18 cellular contexts compared by ENCODE assay signal in genomic region chr22:41600976-41601375, GRCh38. TPM values are rescaled to one million over a fixed set of nuclear protein-coding genes. Genes with fewer than 3 reads are reported as not detected.
A peak's percentile ranks its signal among the peaks of the same experiment; 100 is the strongest.
DNase-seq lines count a peak whose midpoint lies in the region; ATAC-seq, FAIRE-seq and TF ChIP-seq lines count a peak whose summit lies in the region.
"Had no signal": no experiment of that assay in that cellular context is flagged by ENCODE, and none has a peak within 500 bp of the region (broad histone marks: within the 10 kb centered on the region; RNA-seq: fewer than 3 reads in every experiment).

No MANE protein-coding gene starts in this region.

- H3K9me3 ChIP-seq in esophagus (ENCODE audit: control insufficient read depth in 2 of 2, insufficient read depth in 1 of 2, low read depth in 1 of 2, low read length in 1 of 2) = no peaks in the 10 kb centered on the region
- no peaks in the 10 kb centered on the region for H3K9me3 ChIP-seq in osteoblast (ENCODE audit: low read depth, low read length)
- H3K9me3 ChIP-seq: BLaER1 treated with 17β-estradiol and CSF1 and Interleukin-3, amounts not matched to agents 10 nM and 100 nM had no signal

- intact Hi-C loops in natural killer cell (cut with micrococcal nuclease) = no loop called here

- FAIRE-seq in HTR-8/SVneo (lab: Jason Lieb, UNC) = no peak
- FAIRE-seq: GM18507, H54 had no signal

- no peaks in the 10 kb centered on the region for H3K79me2 ChIP-seq in osteoblast (ENCODE audit: insufficient read depth, low read length)

- H3K4me1 ChIP-seq in esophagus (ENCODE audit: control insufficient read depth in 2 of 2, insufficient read depth in 2 of 2, low read length in 1 of 2) (peaks cover 2 to 19% of the 10 kb centered on the region in 2 donors), osteoblast (ENCODE audit: insufficient read depth, low read length) (peaks cover 16% of the 10 kb centered on the region)

- no peaks in the 10 kb centered on the region for H3K27me3 ChIP-seq in esophagus (ENCODE audit: control insufficient read depth in 1 of 2, insufficient read depth in 2 of 2, low read length in 2 of 2)
- no peaks in the 10 kb centered on the region for H3K27me3 ChIP-seq in osteoblast (ENCODE audit: insufficient read depth, low read length)

- H4K20me1 ChIP-seq in osteoblast (ENCODE audit: insufficient read depth, low read length) = peaks cover 4% of the 10 kb centered on the region

- no peak overlapping the region for H3K4me3 Mint-ChIP-seq in natural killer cell treated with Interleukin-12 subunit alpha and Interleukin-12 subunit beta and Interleukin-15 and Interleukin-18, amount 100 ng/mL, for 72 hours
- H3K4me3 Mint-ChIP-seq in natural killer cell = no peak overlapping the region
- no peak overlapping the region for H3K4me3 Mint-ChIP-seq in stimulated activated memory B cell treated with anti-CD40 and anti-IgM and Interleukin-4, amounts not matched to agents 10 μg/mL and 1 μg/mL and 100 μg/mL, for 72 hours
- H3K4me3 Mint-ChIP-seq: CD4-positive, CD25-positive, alpha-beta regulatory T cell had no signal

- no peak for ATAC-seq in natural killer cell treated with Interleukin-12 subunit alpha and Interleukin-12 subunit beta and Interleukin-15 and Interleukin-18, amount 100 ng/mL, for 72 hours
- ATAC-seq in natural killer cell = no peak
- no peak for ATAC-seq in stimulated activated memory B cell treated with anti-CD40 and anti-IgM and Interleukin-4, amounts not matched to agents 10 μg/mL and 1 μg/mL and 100 μg/mL, for 72 hours
- ATAC-seq: HCT116 had no signal

- no peak overlapping the region for H3K27ac Mint-ChIP-seq in natural killer cell treated with Interleukin-12 subunit alpha and Interleukin-12 subunit beta and Interleukin-15 and Interleukin-18, amount 100 ng/mL, for 72 hours
- H3K27ac Mint-ChIP-seq in natural killer cell = no peak overlapping the region
- H3K27ac Mint-ChIP-seq in stimulated activated memory B cell treated with anti-CD40 and anti-IgM and Interleukin-4, amounts not matched to agents 10 μg/mL and 1 μg/mL and 100 μg/mL, for 72 hours = no peak overlapping the region

- peaks cover 26 to 31% of the 10 kb centered on the region in 2 donors for H3K4me1 Mint-ChIP-seq in natural killer cell treated with Interleukin-12 subunit alpha and Interleukin-12 subunit beta and Interleukin-15 and Interleukin-18, amount 100 ng/mL, for 72 hours (ENCODE audit: low read depth in 2 of 2)
- peaks cover 23 to 43% of the 10 kb centered on the region in 2 donors for H3K4me1 Mint-ChIP-seq in natural killer cell
- H3K4me1 Mint-ChIP-seq in stimulated activated memory B cell treated with anti-CD40 and anti-IgM and Interleukin-4, amounts not matched to agents 10 μg/mL and 1 μg/mL and 100 μg/mL, for 72 hours = peaks cover 15% of the 10 kb centered on the region

- H3K27me3 Mint-ChIP-seq in natural killer cell treated with Interleukin-12 subunit alpha and Interleukin-12 subunit beta and Interleukin-15 and Interleukin-18, amount 100 ng/mL, for 72 hours = peaks cover 7 to 12% of the 10 kb centered on the region in 2 donors
- H3K27me3 Mint-ChIP-seq in natural killer cell (ENCODE audit: low read depth in 2 of 2) = peaks cover 19 to 35% of the 10 kb centered on the region in 2 donors
- no peaks in the 10 kb centered on the region for H3K27me3 Mint-ChIP-seq in stimulated activated memory B cell treated with anti-CD40 and anti-IgM and Interleukin-4, amounts not matched to agents 10 μg/mL and 1 μg/mL and 100 μg/mL, for 72 hours
- H3K27me3 Mint-ChIP-seq: CD4-positive, CD25-positive, alpha-beta regulatory T cell had no signal

- peaks cover 28% of the 10 kb centered on the region for H3K36me3 Mint-ChIP-seq in natural killer cell treated with Interleukin-12 subunit alpha and Interleukin-12 subunit beta and Interleukin-15 and Interleukin-18, amount 100 ng/mL, for 72 hours
- peaks cover 30% of the 10 kb centered on the region for H3K36me3 Mint-ChIP-seq in natural killer cell
- H3K36me3 Mint-ChIP-seq in stimulated activated memory B cell treated with anti-CD40 and anti-IgM and Interleukin-4, amounts not matched to agents 10 μg/mL and 1 μg/mL and 100 μg/mL, for 72 hours = peaks cover 68% of the 10 kb centered on the region

- H3K4me3 ChIP-seq in esophagus (ENCODE audit: low read depth in 1 of 2, low read length in 2 of 2) = no peak overlapping the region
- no peak overlapping the region for H3K4me3 ChIP-seq in osteoblast (ENCODE audit: insufficient read depth, low read length)
- H3K4me3 ChIP-seq: BLaER1 treated with 17β-estradiol and CSF1 and Interleukin-3, amounts not matched to agents 10 nM and 100 nM; GM23248 had no signal

- no peaks in the 10 kb centered on the region for H3K9me3 Mint-ChIP-seq in natural killer cell treated with Interleukin-12 subunit alpha and Interleukin-12 subunit beta and Interleukin-15 and Interleukin-18, amount 100 ng/mL, for 72 hours
- H3K9me3 Mint-ChIP-seq in natural killer cell = no peaks in the 10 kb centered on the region
- H3K9me3 Mint-ChIP-seq in stimulated activated memory B cell treated with anti-CD40 and anti-IgM and Interleukin-4, amounts not matched to agents 10 μg/mL and 1 μg/mL and 100 μg/mL, for 72 hours = no peaks in the 10 kb centered on the region
- H3K9me3 Mint-ChIP-seq: CD4-positive, CD25-positive, alpha-beta regulatory T cell had no signal

- H3K27ac ChIP-seq in esophagus (ENCODE audit: low read depth in 2 of 2, low read length in 1 of 2) (peak overlapping the region; percentile 32 to 78), osteoblast (ENCODE audit: low read depth, low read length) (no peak overlapping the region), substantia nigra (ENCODE audit: low read depth, low read length, poor library complexity, severe bottlenecking) (no peak overlapping the region)
- H3K27ac ChIP-seq: BLaER1 treated with 17β-estradiol and CSF1 and Interleukin-3, amounts not matched to agents 10 nM and 100 nM; GM23248 had no signal

- H3K36me3 ChIP-seq in esophagus (ENCODE audit: control insufficient read depth in 2 of 2, insufficient read depth in 2 of 2, low read length in 1 of 2) (peaks cover 9 to 20% of the 10 kb centered on the region in 2 donors), osteoblast (ENCODE audit: insufficient read depth, low read length) (peaks cover 58% of the 10 kb centered on the region)

- WGBS in esophagus, 2 donors = 87 to 94% methylated on average over 8 of the region's 8 CpGs

- no peak overlapping the region for H2AFZ ChIP-seq in osteoblast (ENCODE audit: low read length)
- H2AFZ ChIP-seq: GM23248 had no signal

- TF ChIP-seq CTCF in natural killer cell (IDR thresholded peaks at IDR 0.05) (no peak), osteoblast (IDR thresholded peaks at IDR 0.05; ENCODE audit: extremely low read depth, low read depth, low read length) (no peak)

- DNase-seq in natural killer cell treated with Interleukin-12 subunit alpha and Interleukin-12 subunit beta and Interleukin-15 and Interleukin-18, amount 100 ng/mL, for 72 hours (ENCODE audit: low spot score) = peak; percentile 15
- DNase-seq in natural killer cell (no peak), osteoblast (ENCODE audit: insufficient read length, low spot score, missing footprints) (peak; percentile 41), substantia nigra (lab: John Stamatoyannopoulos, UW) (no peak), HTR-8/SVneo (ENCODE audit: insufficient read length, low spot score) (no peak)
- DNase-seq: 8988T; AML-193; CD4-positive, CD25-positive, alpha-beta regulatory T cell; DMS53; GF-D8; GM23248; IMR-90 had no signal

- no peak overlapping the region for H3K4me2 ChIP-seq in osteoblast (ENCODE audit: insufficient read depth, low read length)
- H3K4me2 ChIP-seq: BLaER1 treated with 17β-estradiol and CSF1 and Interleukin-3, amounts not matched to agents 10 nM and 100 nM had no signal

RNA-seq across cellular contexts. Expression of gene PMM1, which starts 11.3 kb away (rescaled TPM):
- total RNA-seq in natural killer cell treated with Interleukin-12 subunit alpha and Interleukin-12 subunit beta and Interleukin-15 and Interleukin-18, amount 100 ng/mL, for 72 hours = 10 to 100 TPM; 33.3 to 50.3 TPM
- total RNA-seq in natural killer cell (10 to 100 TPM; 13.1 to 20.4 (median 16.4) TPM), osteoblast (15.6 and 18.9 TPM in 2 replicates)
- 10 to 100 TPM; 76.2 to 85.4 TPM for polyA plus RNA-seq in esophagus

RNA-seq across cellular contexts. Expression of gene DESI1, which starts 19.9 kb away (rescaled TPM):
- total RNA-seq in natural killer cell treated with Interleukin-12 subunit alpha and Interleukin-12 subunit beta and Interleukin-15 and Interleukin-18, amount 100 ng/mL, for 72 hours = 100 to 1,000 TPM in 1 of 2 donors, 10 to 100 TPM in 1; 54.2 to 120 TPM
- total RNA-seq in natural killer cell = 10 to 100 TPM; 15.0 to 22.2 (median 20.6) TPM
- polyA plus RNA-seq in esophagus = 10 to 100 TPM; 22.8 to 34.8 TPM
- total RNA-seq in osteoblast = 16.3 and 18.3 TPM in 2 replicates

RNA-seq across cellular contexts. Expression of gene XRCC6, which starts 20.1 kb away (rescaled TPM):
- 100 to 1,000 TPM; 276 to 305 TPM for total RNA-seq in natural killer cell treated with Interleukin-12 subunit alpha and Interleukin-12 subunit beta and Interleukin-15 and Interleukin-18, amount 100 ng/mL, for 72 hours
- 100 to 1,000 TPM; 134 to 142 (median 140) TPM for total RNA-seq in natural killer cell
- 100 to 1,000 TPM in 1 of 2 donors, 10 to 100 TPM in 1; 75.5 to 168 TPM for polyA plus RNA-seq in esophagus
- 247 and 251 TPM in 2 replicates for total RNA-seq in osteoblast

RNA-seq across cellular contexts. Expression of gene CSDC2, which starts 40.2 kb away (rescaled TPM):
- total RNA-seq in natural killer cell treated with Interleukin-12 subunit alpha and Interleukin-12 subunit beta and Interleukin-15 and Interleukin-18, amount 100 ng/mL, for 72 hours = not detected
- total RNA-seq in natural killer cell = not detected
- polyA plus RNA-seq in esophagus = 1 to 10 TPM; 1.1 to 1.2 TPM
- total RNA-seq in osteoblast = 0.88 and 1.1 TPM in 2 replicates
- total RNA-seq: CD4-positive, CD25-positive, alpha-beta regulatory T cell; GM23248 had no signal
- polyA plus RNA-seq: CD4-positive, CD25-positive, alpha-beta regulatory T cell had no signal

RNA-seq across cellular contexts. Expression of gene POLR3H, which starts 56.7 kb away (rescaled TPM):
- 10 to 100 TPM; 42.5 to 84.0 TPM for total RNA-seq in natural killer cell treated with Interleukin-12 subunit alpha and Interleukin-12 subunit beta and Interleukin-15 and Interleukin-18, amount 100 ng/mL, for 72 hours
- total RNA-seq in natural killer cell = 10 to 100 TPM; 13.1 to 18.8 (median 16.2) TPM
- polyA plus RNA-seq in esophagus = 10 to 100 TPM; 24.3 to 25.9 TPM
- 26.2 and 27.9 TPM in 2 replicates for total RNA-seq in osteoblast

Comparison
In these comparisons a context has a peak if more than half of its experiments do, and no peak if none do; other contexts are left out.
1. DNase-seq: peak in natural killer cell treated with Interleukin-12 subunit alpha and Interleukin-12 subunit beta and Interleukin-15 and Interleukin-18, amount 100 ng/mL, for 72 hours (single experiment) and osteoblast (single experiment); none in natural killer cell (single experiment), substantia nigra (0 of 49) and HTR-8/SVneo (single experiment).
2. H3K27ac ChIP-seq: peak in esophagus (2 of 2); none in osteoblast (single experiment) and substantia nigra (single experiment).